13 cellular contexts compared by ENCODE assay signal in genomic region chr3:151885397-151885796, GRCh38. TPM values are rescaled to one million over a fixed set of nuclear protein-coding genes. Genes with fewer than 3 reads are reported as not detected.
"Had no signal": no experiment of that assay in that cellular context is flagged by ENCODE, and none has a peak within 500 bp of the region (broad histone marks: within the 10 kb centered on the region; RNA-seq: fewer than 3 reads in every experiment).

No MANE protein-coding gene starts in this region.

RNA-seq across cellular contexts. Expression of gene SUCNR1, which starts 12.0 kb away (rescaled TPM):
- total RNA-seq: activated CD4-positive, alpha-beta memory T cell treated with anti-CD3 and anti-CD28 coated beads for 36 hours; activated CD4-positive, alpha-beta T cell treated with anti-CD3 and anti-CD28 coated beads for 36 hours; activated CD4-positive, alpha-beta T cell treated with anti-CD3 and anti-CD28 coated beads, Interleukin-2, amount 10 ng/mL, durations not matched to agents 24 days and 14 days; activated CD8-positive, alpha-beta memory T cell treated with anti-CD3 and anti-CD28 coated beads, Interleukin-2, amount 10 ng/mL, durations not matched to agents 7 days and 5 days; activated CD8-positive, alpha-beta T cell treated with anti-CD3 and anti-CD28 coated beads, Interleukin-2, amount 10 ng/mL, durations not matched to agents 7 days and 5 days; activated naive CD4-positive, alpha-beta T cell treated with anti-CD3 and anti-CD28 coated beads for 36 hours; activated T-helper 1 cell treated with anti-CD3 and anti-CD28 coated beads, Interleukin-12 subunit alpha, Interleukin-12 subunit beta, Interleukin-2, Interleukin-4 antibody, amounts not matched to agents 30 ng/mL and 10 ng/mL and 1 ng/mL, durations not matched to agents 14 hours and 24 hours and 36 hours; activated T-helper 2 cell treated with anti-CD3 and anti-CD28 coated beads, Interferon-gamma antibody, Interleukin-2, Interleukin-4, amounts not matched to agents 10 μg/mL and 5 μg/mL and 100 μg/mL, durations not matched to agents 14 hours and 24 hours and 36 hours; dermis microvascular lymphatic vessel endothelial cell; endodermal cell; foreskin keratinocyte; T-cell; T-helper 2 cell treated with Interferon-gamma antibody and Interleukin-4, amounts not matched to agents 100 ng/mL and 5 ng/mL, for 36 hours had no signal
- polyA plus RNA-seq: foreskin keratinocyte had no signal
